In the genomic region with DNA sequence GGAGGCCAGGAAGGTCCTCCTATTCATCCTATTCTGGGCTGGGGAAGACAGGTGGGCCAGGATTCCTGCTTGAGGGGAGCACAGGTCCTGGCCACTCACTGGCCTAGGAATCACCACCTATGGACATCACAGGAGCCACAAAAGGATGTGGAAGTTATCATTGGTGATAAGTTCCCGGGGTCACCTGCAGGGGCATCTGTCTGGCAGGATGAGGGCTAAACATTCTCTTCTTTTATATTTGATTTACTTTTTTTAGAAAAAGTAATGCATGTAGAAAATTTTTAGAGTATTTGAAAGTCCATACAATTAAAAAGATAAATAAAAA, we compare ENCODE assay signal across 14 cellular contexts. TPM values are rescaled to one million over a fixed set of nuclear protein-coding genes. Genes with fewer than 3 reads are reported as not detected.
A peak's percentile ranks its signal among the peaks of the same experiment; 100 is the strongest.
DNase-seq lines count a peak whose midpoint lies in the region; ATAC-seq lines count a peak whose summit lies in the region.
"Had no signal": no experiment of that assay in that cellular context is flagged by ENCODE, and none has a peak within 500 bp of the region (broad histone marks: within the 10 kb centered on the region; RNA-seq: fewer than 3 reads in every experiment).

No MANE protein-coding gene starts in this region.

- H3K4me1 ChIP-seq in BLaER1 treated with 17β-estradiol and CSF1 and Interleukin-3, amounts not matched to agents 10 nM and 100 nM, result peaks cover 0 to 10% (median 7%) of the 10 kb centered on the region in 10 experiments; a peak in 12 of 20 replicates

- H3K27ac ChIP-seq in BLaER1 treated with 17β-estradiol and CSF1 and Interleukin-3, amounts not matched to agents 10 nM and 100 nM, result no peak overlapping the region
- H3K27ac ChIP-seq: dorsolateral prefrontal cortex had no signal

- no peaks in the 10 kb centered on the region for H3K27me3 ChIP-seq in BLaER1 treated with 17β-estradiol and CSF1 and Interleukin-3, amounts not matched to agents 10 nM and 100 nM
- H3K27me3 ChIP-seq: dorsolateral prefrontal cortex had no signal

- peak overlapping the region in 8 of 11 experiments; percentile 18 to 68 (median 48); a peak in 11 of 22 replicates for H3K4me2 ChIP-seq in BLaER1 treated with 17β-estradiol and CSF1 and Interleukin-3, amounts not matched to agents 10 nM and 100 nM
- H3K4me2 ChIP-seq: smooth muscle cell had no signal

- H4K20me1 ChIP-seq in BLaER1 treated with 17β-estradiol and CSF1 and Interleukin-3, amounts not matched to agents 10 nM and 100 nM, result no peaks in the 10 kb centered on the region

- no peak overlapping the region for H3K4me3 ChIP-seq in BLaER1 treated with 17β-estradiol and CSF1 and Interleukin-3, amounts not matched to agents 10 nM and 100 nM
- H3K4me3 ChIP-seq: dorsolateral prefrontal cortex, smooth muscle cell had no signal

- no peak for DNase-seq in effector CD8-positive, alpha-beta T cell (lab: John Stamatoyannopoulos, UW)
- DNase-seq in ecto neural progenitor cell (ENCODE audit: low spot score) (no peak), cerebellum (ENCODE audit: low spot score) (no peak), AG20443 (ENCODE audit: low spot score) (no peak)
- DNase-seq: activated CD8-positive, alpha-beta memory T cell treated with anti-CD3 and anti-CD28 coated beads, Interleukin-2, amount 10 ng/mL, durations not matched to agents 7 days and 5 days; DMS79; dorsolateral prefrontal cortex; NCI-H1436 had no signal

- H3K9ac ChIP-seq in BLaER1 treated with 17β-estradiol and CSF1 and Interleukin-3, amounts not matched to agents 10 nM and 100 nM, result no peak overlapping the region

- H3K36me3 ChIP-seq in BLaER1 treated with 17β-estradiol and CSF1 and Interleukin-3, amounts not matched to agents 10 nM and 100 nM, result no peaks in the 10 kb centered on the region

- no peaks in the 10 kb centered on the region for H3K9me3 ChIP-seq in BLaER1 treated with 17β-estradiol and CSF1 and Interleukin-3, amounts not matched to agents 10 nM and 100 nM (replicated peaks in 1 of 11)

- ATAC-seq in GM19395 (IDR thresholded peaks at IDR 0.05; ENCODE audit: unreplicated experiment) (peak; percentile 24), HG02840 (IDR thresholded peaks at IDR 0.05; ENCODE audit: low FRiP score, unreplicated experiment) (peak; percentile 6), HG03558 (IDR thresholded peaks at IDR 0.05; ENCODE audit: extremely low read depth, unreplicated experiment) (peak; percentile 9)
- ATAC-seq: activated CD8-positive, alpha-beta memory T cell treated with anti-CD3 and anti-CD28 coated beads, Interleukin-2, amount 10 ng/mL, durations not matched to agents 7 days and 5 days; natural killer cell treated with Interleukin-12 subunit alpha and Interleukin-12 subunit beta and Interleukin-15 and Interleukin-18, amount 100 ng/mL, for 72 hours had no signal

RNA-seq across cellular contexts. Expression of a gene that starts 33.2 kb away (rescaled TPM):
- 1.00 TPM for total RNA-seq in cerebellum
